20 cellular contexts compared by ENCODE assay signal in the genomic region with DNA sequence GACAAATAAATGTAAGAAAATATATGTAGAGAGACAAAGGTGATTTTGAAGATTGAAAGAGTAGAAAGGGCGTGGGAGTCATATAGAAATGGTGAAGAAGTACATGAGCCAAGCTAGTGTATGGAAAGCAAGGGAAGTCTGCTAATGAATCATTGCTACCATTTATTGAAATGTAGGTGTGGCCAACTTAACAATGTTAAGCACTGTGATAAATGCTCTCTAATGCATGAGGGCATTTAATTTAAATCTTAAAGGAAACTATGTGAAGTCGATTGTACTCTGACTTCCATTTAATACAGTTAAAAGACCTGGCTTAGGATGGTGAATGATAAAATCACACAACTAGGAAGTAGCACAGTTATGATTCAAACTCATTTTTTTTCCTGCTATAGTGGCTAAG.
DNase-seq lines count a peak whose midpoint lies in the region; ATAC-seq and TF ChIP-seq lines count a peak whose summit lies in the region.
"Had no signal": no experiment of that assay in that cellular context is flagged by ENCODE, and none has a peak within 500 bp of the region (broad histone marks: within the 10 kb centered on the region; RNA-seq: fewer than 3 reads in every experiment).

No MANE protein-coding gene starts in this region.

- 100% methylated on average over 1 of the region's 2 CpGs for WGBS in H9 (ENCODE audit: extremely low coverage, insufficient read length, low lambda C conversion rate)

- H3K79me2 ChIP-seq in H9 (ENCODE audit: insufficient read depth, low read length) = no peaks in the 10 kb centered on the region
- H3K79me2 ChIP-seq in PC-3 (ENCODE audit: low read length) = no peaks in the 10 kb centered on the region

- no TSS peak for BruUV-seq in PC-3 (replicated peaks; lab: Mats Ljungman, UMichigan)

- no peak overlapping the region for H2AFZ ChIP-seq in H9 (ENCODE audit: low read length)
- no peak overlapping the region for H2AFZ ChIP-seq in PC-3 (ENCODE audit: low read length)

- no peak overlapping the region for H2BK20ac ChIP-seq in H9 (ENCODE audit: low read depth, low read length, poor library complexity, severe bottlenecking)

- no peak overlapping the region for H3K4me2 ChIP-seq in H9 (ENCODE audit: insufficient read depth, insufficient read length, low read length)
- no peak overlapping the region for H3K4me2 ChIP-seq in PC-3 (ENCODE audit: low read length)
- H3K4me2 ChIP-seq: BLaER1 had no signal

- CTCF ChIA-PET in PC-3 (lab: Charles Lee) = no interaction called here

- H3K9me3 ChIP-seq in H9 (ENCODE audit: control insufficient read depth, low read depth, low read length) (no peaks in the 10 kb centered on the region), PC-3 (ENCODE audit: low read length) (no peaks in the 10 kb centered on the region)
- H3K9me3 ChIP-seq: BLaER1 had no signal

- H3K9ac ChIP-seq in H9 (ENCODE audit: extremely low read depth, insufficient read length, low read length) (no peak overlapping the region), PC-3 (ENCODE audit: low read length) (no peak overlapping the region)
- H3K9ac ChIP-seq: BLaER1 had no signal

- no peak overlapping the region for H3K23ac ChIP-seq in H9 (ENCODE audit: insufficient read length, low read depth, low read length)

- no peaks in the 10 kb centered on the region for H3K27me3 ChIP-seq in H9 (ENCODE audit: insufficient read depth, low read length)
- H3K27me3 ChIP-seq in PC-3 (ENCODE audit: low read length) = no peaks in the 10 kb centered on the region
- no peaks in the 10 kb centered on the region for H3K27me3 ChIP-seq in H7 (ENCODE audit: control insufficient read depth, insufficient read depth, low read length)
- H3K27me3 ChIP-seq: BLaER1 had no signal

- no peak overlapping the region for H4K5ac ChIP-seq in H9 (ENCODE audit: insufficient read length, low read depth, low read length)

- H3F3A ChIP-seq in PC-3 (ENCODE audit: low read length, unreplicated experiment) = no peaks in the 10 kb centered on the region

- H3K27ac Mint-ChIP-seq in H9 = peak overlapping the region; percentile 6 to 34 (median 18); a peak in 4 of 7 replicates
- H3K27ac Mint-ChIP-seq: CD4-positive, alpha-beta T cell had no signal

- H3K4me3 Mint-ChIP-seq in H9 = no peak overlapping the region
- H3K4me3 Mint-ChIP-seq: CD4-positive, alpha-beta T cell had no signal

- TF ChIP-seq CTCF in H9 (conservative IDR thresholded peaks at IDR 0.05) = no peak
- no peak for TF ChIP-seq CTCF in PC-3 (conservative IDR thresholded peaks at IDR 0.05; ENCODE audit: low read depth, low read length)

- H3K18ac ChIP-seq in H9 (ENCODE audit: insufficient read length, low read depth, low read length) = no peak overlapping the region

- H3K4me1 ChIP-seq in H9 (ENCODE audit: insufficient read depth, low read length) = peaks cover 2% of the 10 kb centered on the region; the same call in 1 of the 2 replicates
- no peaks in the 10 kb centered on the region for H3K4me1 ChIP-seq in PC-3 (ENCODE audit: insufficient read depth, low read length)
- H3K4me1 ChIP-seq: BLaER1, Caco-2 had no signal

- no peak overlapping the region for H2AK5ac ChIP-seq in H9 (ENCODE audit: insufficient read length, low read length)

- no peaks in the 10 kb centered on the region for H3K23me2 ChIP-seq in H9 (ENCODE audit: insufficient read length, low read depth, low read length, poor library complexity, severe bottlenecking)

- no peak overlapping the region for H2BK120ac ChIP-seq in H9 (ENCODE audit: low read depth, low read length, poor library complexity, severe bottlenecking)

- H3K56ac ChIP-seq in H9 (ENCODE audit: insufficient read length, low read depth, low read length) = no peak overlapping the region

- H3K4ac ChIP-seq in H9 (ENCODE audit: low read depth, low read length) = no peak overlapping the region

- intact Hi-C loops in PC-3 (cut with micrococcal nuclease) = no loop called here

- no peak overlapping the region for H4K91ac ChIP-seq in H9 (ENCODE audit: insufficient read length, low read depth, low read length)

- H4K8ac ChIP-seq in H9 (replicated peaks; ENCODE audit: insufficient read length, low read depth, low read length) = no peak overlapping the region

- H2BK15ac ChIP-seq in H9 (ENCODE audit: low read depth, low read length) = no peak overlapping the region

- DNase-seq in COLO829 (ENCODE audit: low spot score) (peak; percentile 33), H9 (no peak), PC-3 (peak; percentile 32), epithelial cell of prostate (ENCODE audit: low read depth, low spot score) (no peak), DMS114 treated with DMSO at 0.1 percent for 48 hours (lab: John Stamatoyannopoulos, UW; ENCODE audit: unreplicated experiment) (no peak), H7 (no peak), Ammon's horn (ENCODE audit: low spot score) (no peak)
- DNase-seq in NK-92 treated with Interleukin-12 subunit alpha and Interleukin-12 subunit beta, amount 100 ng/mL, for 24 hours (lab: John Stamatoyannopoulos, UW) = no peak
- DNase-seq: Caco-2; CD4-positive, alpha-beta T cell; DMS 273 treated with DMSO at 0.1 percent for 48 hours; KBM-7; NCI-H1105; NCI-H146; NCI-H2081 treated with DMSO at 0.1 percent for 48 hours; NCI-H2171 treated with DMSO at 0.1 percent for 48 hours; NCI-H524 treated with DMSO at 0.1 percent for 48 hours; SHP77 treated with DMSO at 0.1 percent for 48 hours had no signal

- POLR2A ChIA-PET in PC-3 (lab: Charles Lee; ENCODE audit: unreplicated experiment) = no interaction called here

- no peaks in the 10 kb centered on the region for H3K9me2 ChIP-seq in PC-3 (replicated peaks; ENCODE audit: low read length)

- H4K20me1 ChIP-seq in H9 (ENCODE audit: control insufficient read depth, insufficient read depth, insufficient read length) (no peaks in the 10 kb centered on the region), PC-3 (ENCODE audit: low read length) (no peaks in the 10 kb centered on the region)
- H4K20me1 ChIP-seq: BLaER1 had no signal

- H3K4me1 Mint-ChIP-seq in H9 = peaks cover 24% of the 10 kb centered on the region in 2 experiments

- no peaks in the 10 kb centered on the region for H3K79me1 ChIP-seq in H9 (ENCODE audit: insufficient read depth, low read depth, low read length, poor library complexity, severe bottlenecking)

- no peak overlapping the region for H2BK12ac ChIP-seq in H9 (ENCODE audit: insufficient read length, low read depth, low read length)

- H3K36me3 Mint-ChIP-seq in H9 (ENCODE audit: insufficient read depth in 1 of 3, low read depth in 3 of 3) = peaks cover 7 to 24% (median 14%) of the 10 kb centered on the region in 3 experiments; a peak in 6 of 7 replicates

- H3K36me3 ChIP-seq in PC-3 (ENCODE audit: low read depth, low read length) (no peaks in the 10 kb centered on the region), H7 (replicated peaks; ENCODE audit: control insufficient read depth, insufficient read depth, low read length) (no peaks in the 10 kb centered on the region)
- H3K36me3 ChIP-seq: BLaER1 had no signal

- peak; percentile 84 for ATAC-seq in PC-3

- H3K27ac ChIP-seq in H9 (ENCODE audit: insufficient read length, low read depth, low read length) = no peak overlapping the region
- no peak overlapping the region for H3K27ac ChIP-seq in PC-3 (ENCODE audit: low read length)
- H3K27ac ChIP-seq in epithelial cell of prostate = peak overlapping the region; percentile 26
- H3K27ac ChIP-seq: BLaER1, RWPE1 had no signal

- peaks cover 12 to 23% of the 10 kb centered on the region in 2 experiments for H3K9me3 Mint-ChIP-seq in H9

- H3K14ac ChIP-seq in H9 (ENCODE audit: insufficient read depth, low read length) = no peak overlapping the region

- H3K4me3 ChIP-seq in PC-3 (ENCODE audit: low read length) = no peak overlapping the region
- no peak overlapping the region for H3K4me3 ChIP-seq in H7 (ENCODE audit: insufficient read depth, low read depth, low read length)
- H3K4me3 ChIP-seq: BLaER1 had no signal

- no peaks in the 10 kb centered on the region for H3K27me3 Mint-ChIP-seq in H9 (ENCODE audit: low read depth)
- H3K27me3 Mint-ChIP-seq: CD4-positive, alpha-beta T cell had no signal

- H2BK5ac ChIP-seq in H9 (ENCODE audit: insufficient read length, low read length) = no peak overlapping the region

- no peak overlapping the region for H3T11ph ChIP-seq in H9 (ENCODE audit: low read length)

Comparison
In these comparisons a context has a peak if more than half of its experiments do, and no peak if none do; other contexts are left out.
1. DNase-seq: peak in COLO829 (single experiment) and PC-3 (single experiment); none in H9 (single experiment), epithelial cell of prostate (single experiment), NK-92 treated with Interleukin-12 subunit alpha and Interleukin-12 subunit beta, amount 100 ng/mL, for 24 hours (single experiment), DMS114 treated with DMSO at 0.1 percent for 48 hours (single experiment), H7 (single experiment) and Ammon's horn (single experiment).